26 cellular contexts compared by ENCODE assay signal in genomic region chr2:202723746-202724145, GRCh38.
"Had no signal": no experiment of that assay in that cellular context is flagged by ENCODE, and none has a peak within 500 bp of the region (broad histone marks: within the 10 kb centered on the region; RNA-seq: fewer than 3 reads in every experiment).

No MANE protein-coding gene starts in this region.

- H3K27me3 ChIP-seq: body of pancreas, breast epithelium, SJCRH30 had no signal

- H3K36me3 ChIP-seq: breast epithelium, SJCRH30 had no signal

- H3K9me3 ChIP-seq: body of pancreas, breast epithelium, SJCRH30 had no signal

- H3K4me3 ChIP-seq: body of pancreas, breast epithelium, PC-9, SJCRH30, SK-N-MC had no signal

- H3K9ac ChIP-seq: KMS-11 had no signal

- H2AFZ ChIP-seq: PC-9 had no signal

- H3K4me1 ChIP-seq: body of pancreas, breast epithelium had no signal

- H3K27ac ChIP-seq: body of pancreas, breast epithelium, KMS-11, PC-9, RWPE1, SJCRH30, SK-N-MC had no signal

- H3K4me2 ChIP-seq: KMS-11, PC-9 had no signal

- DNase-seq: activated CD4-positive, alpha-beta T cell treated with anti-CD3 and anti-CD28 coated beads, Interleukin-2, amount 10 ng/mL, durations not matched to agents 24 days and 14 days; activated CD4-positive, alpha-beta T cell treated with anti-CD3 and anti-CD28 coated beads, Interleukin-2, amount 50 U/mL, for 48 hours; activated CD8-positive, alpha-beta T cell treated with anti-CD3 and anti-CD28 coated beads, Interleukin-2, amount 10 ng/mL, durations not matched to agents 7 days and 5 days; activated gamma-delta T cell; activated naive CD4-positive, alpha-beta T cell treated with Interleukin-2 at 50 U/mL for 16 hours; activated naive CD8-positive, alpha-beta T cell treated with anti-CD3 and anti-CD28 coated beads, Interleukin-2, amount 10 ng/mL, durations not matched to agents 7 days and 5 days; activated T-cell treated with anti-CD3 and anti-CD28 coated beads, Interleukin-2, amount 50 U/mL, for 24 hours; body of pancreas; NCI-H1092 treated with DMSO at 0.1 percent for 48 hours; NCI-H1417; NCI-H146; NCI-H187; NCI-H2029 treated with DMSO at 0.1 percent for 48 hours; NCI-H2107; NCI-H2171; NCI-H510A; NCI-H526; NCI-H748 treated with DMSO at 0.1 percent for 48 hours; NK-92 treated with Interleukin-12 subunit alpha and Interleukin-12 subunit beta, amount 100 ng/mL, for 24 hours; PC-9; SJCRH30; T1000 had no signal
